13 cellular contexts compared by ENCODE assay signal in genomic region chr14:20472566-20473206, GRCh38. TPM values are rescaled to one million over a fixed set of nuclear protein-coding genes. Genes with fewer than 3 reads are reported as not detected.
A peak's percentile ranks its signal among the peaks of the same experiment; 100 is the strongest.
DNase-seq lines count a peak whose midpoint lies in the region; ATAC-seq, FAIRE-seq and TF ChIP-seq lines count a peak whose summit lies in the region.
"Had no signal": no experiment of that assay in that cellular context is flagged by ENCODE, and none has a peak within 500 bp of the region (broad histone marks: within the 10 kb centered on the region; RNA-seq: fewer than 3 reads in every experiment).

No MANE protein-coding gene starts in this region.

- H3K9ac ChIP-seq in liver (ENCODE audit: low read depth in 1 of 2, low read length in 2 of 2): no peak overlapping the region

- no peak overlapping the region for H3K27ac ChIP-seq in CD8-positive, alpha-beta T cell (ENCODE audit: low read depth, low read length)
- peak overlapping the region; percentile 27 to 40 for H3K27ac ChIP-seq in liver (ENCODE audit: low read depth in 1 of 2, low read length in 2 of 2)
- H3K27ac ChIP-seq in prostate gland: no peak overlapping the region
- H3K27ac ChIP-seq: psoas muscle had no signal

- no peak for FAIRE-seq in H54 (lab: Jason Lieb, UNC)

- no peaks in the 10 kb centered on the region for H3K9me3 Mint-ChIP-seq in CD8-positive, alpha-beta T cell
- no peaks in the 10 kb centered on the region for H3K9me3 Mint-ChIP-seq in activated B cell treated with CpG ODN at 0.5 μM for 24 hours

- no peak for ATAC-seq in CD8-positive, alpha-beta T cell
- ATAC-seq in activated B cell treated with CpG ODN at 0.5 μM for 24 hours (ENCODE audit: low read depth): no peak
- ATAC-seq: psoas muscle had no signal

- CTCF ChIA-PET in CD8-positive, alpha-beta T cell (lab: Charles Lee): interaction anchor here (0.8 to 2.8 kb wide), 4 partner anchors 10 to 146 kb away, joined by 3 to 6 read pairs (median 4); no protein-coding TSS in a partner anchor
- CTCF ChIA-PET in activated B cell treated with CpG ODN at 0.5 μM for 24 hours (lab: Charles Lee): interaction anchor here (0.9 kb wide), 1 partner anchor 57 kb away, joined by 4 read pairs; no protein-coding TSS in a partner anchor

- H3K4me3 ChIP-seq in CD8-positive, alpha-beta T cell (ENCODE audit: low read depth, low read length): no peak overlapping the region
- H3K4me3 ChIP-seq in liver (ENCODE audit: low read depth in 1 of 3, low read length in 3 of 3) (no peak overlapping the region), prostate gland (no peak overlapping the region)
- H3K4me3 ChIP-seq: psoas muscle had no signal

- DNase-seq in CD8-positive, alpha-beta T cell: no peak
- DNase-seq in activated B cell treated with CpG ODN at 0.5 μM for 24 hours: no peak
- no peak for DNase-seq in nucleus accumbens (lab: John Stamatoyannopoulos, UW)
- no peak for DNase-seq in prostate gland (ENCODE audit: low spot score)
- DNase-seq in H54 (ENCODE audit: insufficient read length, low spot score): no peak
- DNase-seq: activated CD8-positive, alpha-beta memory T cell treated with anti-CD3 and anti-CD28 coated beads, Interleukin-2, amount 50 U/mL, for 4 hours; mesenchymal stem cell; NCI-H2227 treated with DMSO at 0.1 percent for 48 hours; psoas muscle; stimulated activated CD4-positive, alpha-beta T cell treated with anti-CD3 and anti-CD28 coated beads, Interleukin-4, amount 100 ng/mL, for 1 hour had no signal

- H3K4me3 Mint-ChIP-seq in CD8-positive, alpha-beta T cell: peak overlapping the region; percentile 75
- peak overlapping the region; percentile 35 for H3K4me3 Mint-ChIP-seq in activated B cell treated with CpG ODN at 0.5 μM for 24 hours

- intact Hi-C loops in CD8-positive, alpha-beta T cell (cut with DNase I, micrococcal nuclease): loop anchor here in 1 of 2 experiments (5.0 kb wide), 1 partner anchor 145 kb away; no protein-coding TSS in a partner anchor
- intact Hi-C loops in activated B cell treated with CpG ODN at 0.5 μM for 24 hours (cut with micrococcal nuclease) (no loop called here), prostate gland (cut with DNase I) (no loop called here)

- H3K27ac Mint-ChIP-seq in CD8-positive, alpha-beta T cell: peak overlapping the region; percentile 77
- peak overlapping the region; percentile 37 for H3K27ac Mint-ChIP-seq in activated B cell treated with CpG ODN at 0.5 μM for 24 hours

- TF ChIP-seq CTCF in CD8-positive, alpha-beta T cell (IDR thresholded peaks at IDR 0.05): no peak
- TF ChIP-seq CTCF in activated B cell treated with CpG ODN at 0.5 μM for 24 hours (IDR thresholded peaks at IDR 0.05) (no peak), liver (IDR thresholded peaks at IDR 0.05; ENCODE audit: low read depth, low read length, missing input control) (no peak), prostate gland (IDR thresholded peaks at IDR 0.05) (no peak)

- peaks cover 46% of the 10 kb centered on the region for H3K36me3 ChIP-seq in CD8-positive, alpha-beta T cell (ENCODE audit: insufficient read depth, low read length)
- H3K36me3 ChIP-seq in liver (ENCODE audit: control insufficient read depth in 4 of 4, insufficient read depth in 3 of 4, low read depth in 1 of 4, low read length in 3 of 4) (peaks cover 3 to 34% (median 27%) of the 10 kb centered on the region in 4 donors), prostate gland (no peaks in the 10 kb centered on the region)

- no peaks in the 10 kb centered on the region for H3K27me3 Mint-ChIP-seq in CD8-positive, alpha-beta T cell (ENCODE audit: low read depth)
- H3K27me3 Mint-ChIP-seq in activated B cell treated with CpG ODN at 0.5 μM for 24 hours: no peaks in the 10 kb centered on the region

- peaks cover 80% of the 10 kb centered on the region for H3K36me3 Mint-ChIP-seq in CD8-positive, alpha-beta T cell
- peaks cover 69% of the 10 kb centered on the region for H3K36me3 Mint-ChIP-seq in activated B cell treated with CpG ODN at 0.5 μM for 24 hours (ENCODE audit: low read depth)

- no peaks in the 10 kb centered on the region for H3K9me3 ChIP-seq in CD8-positive, alpha-beta T cell (ENCODE audit: low read length)
- no peaks in the 10 kb centered on the region for H3K9me3 ChIP-seq in liver (ENCODE audit: control insufficient read depth in 4 of 4, low read length in 3 of 4)
- H3K9me3 ChIP-seq in prostate gland: no peaks in the 10 kb centered on the region
- H3K9me3 ChIP-seq: psoas muscle had no signal

- H3K4me1 Mint-ChIP-seq in CD8-positive, alpha-beta T cell (ENCODE audit: low read depth): peaks cover 82% of the 10 kb centered on the region
- H3K4me1 Mint-ChIP-seq in activated B cell treated with CpG ODN at 0.5 μM for 24 hours: peaks cover 58% of the 10 kb centered on the region

- TF ChIP-seq RAD21 in liver (IDR thresholded peaks at IDR 0.05): no peak

- POLR2A ChIA-PET in CD8-positive, alpha-beta T cell (lab: Charles Lee): interaction anchor here (0.5 to 4.5 kb wide), 2 partner anchors 11 to 749 kb away, joined by 3 to 31 read pairs; partner anchors contain the start of gene PIP4P1
- POLR2A ChIA-PET in activated B cell treated with CpG ODN at 0.5 μM for 24 hours (lab: Charles Lee): interaction anchor here (0.8 to 1.1 kb wide), 3 partner anchors 9 to 18 kb away, joined by 3 to 5 read pairs (median 4); partner anchors contain the start of genes APEX1, OSGEP and PIP4P1

- no peak for TF ChIP-seq POLR2A in prostate gland (IDR thresholded peaks at IDR 0.05)
- no peak for TF ChIP-seq POLR2A in H54 (IDR thresholded peaks at IDR 0.05; ENCODE audit: low read depth, low read length)

- no peaks in the 10 kb centered on the region for H3K27me3 ChIP-seq in CD8-positive, alpha-beta T cell (ENCODE audit: insufficient read depth, low read length)
- H3K27me3 ChIP-seq in liver (ENCODE audit: control insufficient read depth in 4 of 4, insufficient read depth in 4 of 4, low read length in 3 of 4) (no peaks in the 10 kb centered on the region), prostate gland (replicated peaks; ENCODE audit: insufficient read depth) (no peaks in the 10 kb centered on the region)

- WGBS in liver: 32% methylated on average over 2 of the region's 2 CpGs
- WGBS in prostate gland: 95% methylated on average over 2 of the region's 2 CpGs

- H3K4me1 ChIP-seq in CD8-positive, alpha-beta T cell (ENCODE audit: insufficient read depth, low read length): peaks cover 64% of the 10 kb centered on the region
- H3K4me1 ChIP-seq in liver (ENCODE audit: control insufficient read depth in 4 of 4, insufficient read depth in 4 of 4, low read length in 3 of 4): peaks cover 6 to 50% (median 37%) of the 10 kb centered on the region in 4 donors
- no peaks in the 10 kb centered on the region for H3K4me1 ChIP-seq in prostate gland (replicated peaks)

TF ChIP-seq in liver, 16 proteins besides CTCF, POLR2A, EP300 and RAD21 (continues in another document):
- TF ChIP-seq ZBTB33 (IDR thresholded peaks at IDR 0.05): no peak
- TF ChIP-seq FOXA2 (IDR thresholded peaks at IDR 0.05): peak; percentile 26
- TF ChIP-seq ATF3 (IDR thresholded peaks at IDR 0.05): no peak
- TF ChIP-seq RXRA (IDR thresholded peaks at IDR 0.05): peak; percentile 29 to 60
- TF ChIP-seq, protein P1, sequence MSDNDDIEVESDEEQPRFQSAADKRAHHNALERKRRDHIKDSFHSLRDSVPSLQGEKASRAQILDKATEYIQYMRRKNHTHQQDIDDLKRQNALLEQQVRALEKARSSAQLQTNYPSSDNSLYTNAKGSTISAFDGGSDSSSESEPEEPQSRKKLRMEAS (IDR thresholded peaks at IDR 0.05): no peak
- no peak for TF ChIP-seq TAF1 (conservative IDR thresholded peaks at IDR 0.05)
- peak; percentile 11 for TF ChIP-seq SP1 (IDR thresholded peaks at IDR 0.05)
- TF ChIP-seq HNF4A (conservative IDR thresholded peaks at IDR 0.05): peak; percentile 64
- no peak for TF ChIP-seq YY1 (IDR thresholded peaks at IDR 0.05)
- no peak for TF ChIP-seq FOXA1 (IDR thresholded peaks at IDR 0.05)

RNA-seq across cellular contexts. Expression of gene PNP, which starts 3.5 kb away (rescaled TPM):
- total RNA-seq in CD8-positive, alpha-beta T cell: 10 to 100 TPM; 59.6 to 62.1 TPM
- total RNA-seq in activated B cell treated with CpG ODN at 0.5 μM for 24 hours (87.2 and 88.0 TPM in 2 replicates), liver (100 to 1,000 TPM in 1 of 2 donors, 10 to 100 TPM in 1; 41.8 to 156 TPM), prostate gland (10 to 100 TPM; 14.2 to 20.3 TPM)
- polyA plus RNA-seq in liver: 10 to 100 TPM; 22.9 to 29.9 TPM

RNA-seq across cellular contexts. Expression of gene PIP4P1, which starts 11.5 kb away (rescaled TPM):
- 100 to 1,000 TPM in 1 of 2 experiments, 10 to 100 TPM in 1; 87.7 to 105 TPM for total RNA-seq in CD8-positive, alpha-beta T cell
- total RNA-seq in activated B cell treated with CpG ODN at 0.5 μM for 24 hours (84.8 and 87.3 TPM in 2 replicates), liver (10 to 100 TPM; 14.1 to 14.6 TPM), prostate gland (10 to 100 TPM; 24.8 to 37.8 TPM)
- 10 to 100 TPM; 13.2 to 14.9 TPM for polyA plus RNA-seq in liver

RNA-seq across cellular contexts. Expression of gene APEX1, which starts 17.7 kb away (rescaled TPM):
- 100 to 1,000 TPM; 120 to 123 TPM for total RNA-seq in CD8-positive, alpha-beta T cell
- total RNA-seq in activated B cell treated with CpG ODN at 0.5 μM for 24 hours (215 and 231 TPM in 2 replicates), liver (10 to 100 TPM; 32.4 to 43.2 TPM), prostate gland (100 to 1,000 TPM; 113 to 178 TPM)
- polyA plus RNA-seq in liver: 10 to 100 TPM; 50.3 to 64.5 TPM

RNA-seq across cellular contexts. Expression of gene OSGEP, which starts 18.1 kb away (rescaled TPM):
- 10 to 100 TPM; 40.7 to 47.4 TPM for total RNA-seq in CD8-positive, alpha-beta T cell
- total RNA-seq in activated B cell treated with CpG ODN at 0.5 μM for 24 hours (98.3 and 112 TPM in 2 replicates), liver (10 to 100 TPM; 29.0 to 39.0 TPM), prostate gland (10 to 100 TPM; 54.2 to 71.7 TPM)
- polyA plus RNA-seq in liver: 10 to 100 TPM; 18.1 to 20.5 TPM

RNA-seq across cellular contexts. Expression of gene RNASE10, which starts 32.7 kb away (rescaled TPM):
- under 1 TPM in 1 of 2 experiments, not detected in 1; 0.27 TPM for total RNA-seq in CD8-positive, alpha-beta T cell
- total RNA-seq in activated B cell treated with CpG ODN at 0.5 μM for 24 hours (0.32 and 0.73 TPM in 2 replicates), liver (under 1 TPM in 1 of 2 donors, not detected in 1; 0.19 TPM), prostate gland (1 to 10 TPM in 1 of 2 donors, not detected in 1; 1.4 TPM)
- not detected for polyA plus RNA-seq in liver
- total RNA-seq: epithelial cell of proximal tubule, M059J had no signal

Comparison
In these comparisons a context has a peak if more than half of its experiments do, and no peak if none do; other contexts are left out.
1. H3K27ac ChIP-seq: peak in liver (2 of 2); none in CD8-positive, alpha-beta T cell (single experiment) and prostate gland (0 of 2).